ENCODE assay signal across 16 cellular contexts in genomic region chr3:184672335-184672734, GRCh38. TPM values are rescaled to one million over a fixed set of nuclear protein-coding genes. Genes with fewer than 3 reads are reported as not detected.
DNase-seq lines count a peak whose midpoint lies in the region; ATAC-seq, FAIRE-seq and TF ChIP-seq lines count a peak whose summit lies in the region.
"Had no signal": no experiment of that assay in that cellular context is flagged by ENCODE, and none has a peak within 500 bp of the region (broad histone marks: within the 10 kb centered on the region; RNA-seq: fewer than 3 reads in every experiment).

No MANE protein-coding gene starts in this region.

- H4K20me1 ChIP-seq in H9 (ENCODE audit: control insufficient read depth, insufficient read depth, insufficient read length), result peaks cover 2% of the 10 kb centered on the region

- no peak overlapping the region for H3K9ac ChIP-seq in H9 (ENCODE audit: extremely low read depth, insufficient read length, low read length)

- no peak overlapping the region for H2BK15ac ChIP-seq in H9 (ENCODE audit: low read depth, low read length)

- no peak overlapping the region for H2AFZ ChIP-seq in H9 (ENCODE audit: low read length)

- H4K91ac ChIP-seq in H9 (ENCODE audit: insufficient read length, low read depth, low read length), result no peak overlapping the region

- H4K8ac ChIP-seq in H9 (replicated peaks; ENCODE audit: insufficient read length, low read depth, low read length), result no peak overlapping the region

- no peak overlapping the region; the same call in 1 of the 2 replicates for H3K14ac ChIP-seq in H9 (ENCODE audit: insufficient read depth, low read length)

- no peak overlapping the region for H2AK5ac ChIP-seq in H9 (ENCODE audit: insufficient read length, low read length)

- H3K27me3 Mint-ChIP-seq in H9 (ENCODE audit: low read depth) (peaks cover 45% of the 10 kb centered on the region), WTC11 (ENCODE audit: low read depth) (no peaks in the 10 kb centered on the region)

- no peaks in the 10 kb centered on the region for H3K79me1 ChIP-seq in H9 (ENCODE audit: insufficient read depth, low read depth, low read length, poor library complexity, severe bottlenecking)

- no peak for DNase-seq in H9
- DNase-seq in WTC11 (ENCODE audit: low spot score), result no peak
- peak; percentile 49 for DNase-seq in islet precursor cell
- DNase-seq in urothelium cell line (ENCODE audit: low spot score), result no peak
- DNase-seq in SJCRH30, result no peak
- DNase-seq: BE2C; CD4-positive, alpha-beta memory T cell; DND-41; GDM1; HCEC 1CT had no signal

- no peak overlapping the region for H2BK120ac ChIP-seq in H9 (ENCODE audit: low read depth, low read length, poor library complexity, severe bottlenecking)

- no peak overlapping the region for H2BK12ac ChIP-seq in H9 (ENCODE audit: insufficient read length, low read depth, low read length)

- H3K27me3 ChIP-seq in H9 (ENCODE audit: insufficient read depth, low read length) (no peaks in the 10 kb centered on the region), SJCRH30 (no peaks in the 10 kb centered on the region)
- H3K27me3 ChIP-seq: BE2C had no signal

- peak; percentile 60; the same call in 1 of the 2 replicates for ATAC-seq in WTC11
- no peak for ATAC-seq in HG02884 (IDR thresholded peaks at IDR 0.05; ENCODE audit: unreplicated experiment)
- ATAC-seq in HG02610 (IDR thresholded peaks at IDR 0.05; ENCODE audit: unreplicated experiment), result no peak

- no peak overlapping the region for H3K18ac ChIP-seq in H9 (ENCODE audit: insufficient read length, low read depth, low read length)

- H3K9me3 ChIP-seq in H9 (ENCODE audit: control insufficient read depth, low read depth, low read length), result no peaks in the 10 kb centered on the region
- no peaks in the 10 kb centered on the region for H3K9me3 ChIP-seq in SJCRH30 (replicated peaks)
- H3K9me3 ChIP-seq: A549, BE2C had no signal

- FAIRE-seq in urothelium cell line (lab: Jason Lieb, UNC), result peak; percentile 9
- FAIRE-seq: A549, GM19239, H1 had no signal

- POLR2A ChIA-PET in WTC11 (lab: Charles Lee), result no interaction called here

- no peaks in the 10 kb centered on the region; a peak in 2 of 5 replicates for H3K9me3 Mint-ChIP-seq in H9
- H3K9me3 Mint-ChIP-seq in WTC11, result peaks cover 5% of the 10 kb centered on the region; the same call in 1 of the 2 replicates
- H3K9me3 Mint-ChIP-seq: CD4-positive, alpha-beta memory T cell had no signal

- no peaks in the 10 kb centered on the region for H3K79me2 ChIP-seq in H9 (ENCODE audit: insufficient read depth, low read length)

- H3T11ph ChIP-seq in H9 (ENCODE audit: low read length), result no peak overlapping the region

- H3K4me1 ChIP-seq in H9 (ENCODE audit: insufficient read depth, low read length) (no peaks in the 10 kb centered on the region), SJCRH30 (peaks cover 18% of the 10 kb centered on the region)
- H3K4me1 ChIP-seq: A549 had no signal

- CTCF ChIA-PET in WTC11 (lab: Charles Lee), result interaction anchor here (0.9 to 1.8 kb wide), 4 partner anchors 8 to 111 kb away, joined by 3 to 5 read pairs (median 4); partner anchors contain the start of gene EPHB3

- WGBS in H9 (ENCODE audit: extremely low coverage, insufficient read length, low lambda C conversion rate), result no CpG with 5 or more reads among the region's 9 CpGs

- H3K4me2 ChIP-seq in H9 (ENCODE audit: insufficient read depth, insufficient read length, low read length), result no peak overlapping the region
- H3K4me2 ChIP-seq: A549 had no signal

- peaks cover 7 to 18% of the 10 kb centered on the region in 2 experiments for H3K4me1 Mint-ChIP-seq in H9
- H3K4me1 Mint-ChIP-seq in WTC11, result 0 out of 2 replicates have a peak, but pooled peaks cover 7% of the 10 kb centered on the region
- H3K4me1 Mint-ChIP-seq: CD4-positive, alpha-beta memory T cell had no signal

- H3K36me3 Mint-ChIP-seq in H9 (ENCODE audit: insufficient read depth in 1 of 3, low read depth in 3 of 3), result no peaks in the 10 kb centered on the region
- H3K36me3 Mint-ChIP-seq in WTC11, result no peaks in the 10 kb centered on the region
- H3K36me3 Mint-ChIP-seq: CD4-positive, alpha-beta memory T cell had no signal

- no peaks in the 10 kb centered on the region for H3K36me3 ChIP-seq in SJCRH30
- H3K36me3 ChIP-seq: BE2C had no signal

- H3K23ac ChIP-seq in H9 (ENCODE audit: insufficient read length, low read depth, low read length), result no peak overlapping the region

- TF ChIP-seq CTCF in H9 (conservative IDR thresholded peaks at IDR 0.05) (0 out of 3 replicates have a peak, but pooled peaks have one; percentile 13), WTC11 (IDR thresholded peaks at IDR 0.05) (no peak)

- H3K4ac ChIP-seq in H9 (ENCODE audit: low read depth, low read length), result no peak overlapping the region

- H3K56ac ChIP-seq in H9 (ENCODE audit: insufficient read length, low read depth, low read length), result no peak overlapping the region

- H3K23me2 ChIP-seq in H9 (ENCODE audit: insufficient read length, low read depth, low read length, poor library complexity, severe bottlenecking), result no peaks in the 10 kb centered on the region

- H3K27ac ChIP-seq in H9 (ENCODE audit: insufficient read length, low read depth, low read length) (no peak overlapping the region), SJCRH30 (no peak overlapping the region)
- H3K27ac ChIP-seq: A549, C4-2B had no signal

- H2BK5ac ChIP-seq in H9 (ENCODE audit: insufficient read length, low read length), result no peak overlapping the region

- H3K27ac Mint-ChIP-seq in H9, result 0 out of 7 replicates have a peak overlapping the region, but pooled peaks of 1 of the 3 experiments have one; percentile 32
- H3K27ac Mint-ChIP-seq in WTC11, result no peak overlapping the region

- no peak overlapping the region for H2BK20ac ChIP-seq in H9 (ENCODE audit: low read depth, low read length, poor library complexity, severe bottlenecking)

- no peak overlapping the region for H4K5ac ChIP-seq in H9 (ENCODE audit: insufficient read length, low read depth, low read length)

- H3K4me3 Mint-ChIP-seq in H9 (no peak overlapping the region), WTC11 (no peak overlapping the region)

- no peak overlapping the region for H3K4me3 ChIP-seq in SJCRH30
- H3K4me3 ChIP-seq: A549 had no signal

TF ChIP-seq in WTC11, 78 proteins besides CTCF, POLR2A, EP300 and RAD21:
- TF ChIP-seq NR1H2 (CRISPR knock-in tag; IDR thresholded peaks at IDR 0.05), result no peak
- no peak for TF ChIP-seq CREB1 (CRISPR knock-in tag; IDR thresholded peaks at IDR 0.05)
- TF ChIP-seq ESRRA (CRISPR knock-in tag; IDR thresholded peaks at IDR 0.05; ENCODE audit: borderline replicate concordance), result no peak
- no peak for TF ChIP-seq ATF2 (CRISPR knock-in tag; IDR thresholded peaks at IDR 0.05; ENCODE audit: borderline replicate concordance, low read depth)
- TF ChIP-seq TEAD4 (CRISPR knock-in tag; IDR thresholded peaks at IDR 0.05), result no peak

RNA-seq across cellular contexts. Expression of gene MAGEF1, which starts 39.5 kb away (rescaled TPM):
- total RNA-seq in H9 (2021) (31.9 and 34.8 TPM in 2 replicates), WTC11 (2021) (59.1 to 72.9 TPM (median 63.1 TPM) in 3 replicates)
- 54.3 and 58.7 TPM in 2 replicates for total RNA-seq in SJCRH30 (2014; rRNA removed; shearing (Covaris generic))
